In the genomic region with DNA sequence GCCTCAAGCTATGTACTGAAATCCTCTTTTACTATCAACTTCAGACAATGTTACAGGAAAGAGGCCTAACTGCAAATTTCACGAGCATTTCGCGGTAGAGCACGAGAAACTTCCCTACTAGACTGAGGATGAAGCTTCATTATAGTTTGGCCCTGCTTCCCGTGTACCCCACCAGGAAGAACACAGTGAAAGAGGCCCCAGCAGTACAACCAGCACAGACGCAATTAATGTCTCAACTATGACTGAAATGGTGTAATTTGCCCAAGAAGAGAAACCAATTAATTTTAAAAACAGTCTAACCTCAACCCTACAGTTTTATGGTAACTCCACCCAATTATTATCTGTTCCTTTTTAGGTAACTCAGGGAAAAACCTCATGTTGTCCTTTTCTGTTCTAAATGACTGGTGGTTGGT, we compare ENCODE assay signal across 12 cellular contexts. TPM values are rescaled to one million over a fixed set of nuclear protein-coding genes. Genes with fewer than 3 reads are reported as not detected.
DNase-seq lines count a peak whose midpoint lies in the region; TF ChIP-seq lines count a peak whose summit lies in the region.
"Had no signal": no experiment of that assay in that cellular context is flagged by ENCODE, and none has a peak within 500 bp of the region (broad histone marks: within the 10 kb centered on the region; RNA-seq: fewer than 3 reads in every experiment).

No MANE protein-coding gene starts in this region.

- peak overlapping the region; percentile 54 to 59 for H3K4me3 Mint-ChIP-seq in CD14-positive monocyte
- H3K4me3 Mint-ChIP-seq in activated CD4-positive, alpha-beta memory T cell treated with anti-CD3 and anti-CD28 coated beads for 36 hours, result peak overlapping the region; percentile 31
- no peak overlapping the region for H3K4me3 Mint-ChIP-seq in mesothelial cell of epicardium

- H3K4me3 ChIP-seq in HL-60 (replicated peaks; ENCODE audit: insufficient read depth, low read length), result no peak overlapping the region
- H3K4me3 ChIP-seq: hepatocyte had no signal

- POLR2A ChIA-PET in activated CD4-positive, alpha-beta memory T cell treated with anti-CD3 and anti-CD28 coated beads for 36 hours (lab: Charles Lee), result interaction anchor here (0.7 to 1.8 kb wide), 4 partner anchors 12 to 42 kb away, joined by 3 to 9 read pairs (median 4); partner anchors contain the start of gene CHSY1
- POLR2A ChIA-PET in HEK293T (lab: Yijun Ruan, JAX), result interaction anchor here (1.2 kb wide), 1 partner anchor 12 kb away, joined by 3 read pairs; no protein-coding TSS in a partner anchor

- H3K36me3 Mint-ChIP-seq in CD14-positive monocyte, result peaks cover 10 to 23% of the 10 kb centered on the region in 2 donors
- peaks cover 20% of the 10 kb centered on the region for H3K36me3 Mint-ChIP-seq in activated CD4-positive, alpha-beta memory T cell treated with anti-CD3 and anti-CD28 coated beads for 36 hours
- H3K36me3 Mint-ChIP-seq in mesothelial cell of epicardium, result peaks cover 18% of the 10 kb centered on the region

- intact Hi-C loops in CD14-positive monocyte (cut with micrococcal nuclease), result loop anchor here (5.0 kb wide), 2 partner anchors 37 to 47 kb away; no protein-coding TSS in a partner anchor
- intact Hi-C loops in activated CD4-positive, alpha-beta memory T cell treated with anti-CD3 and anti-CD28 coated beads for 36 hours (cut with micrococcal nuclease), result no loop called here

- no peak for DNase-seq in CD14-positive monocyte (ENCODE audit: low spot score)
- DNase-seq in HL-60 (ENCODE audit: low read depth in 1 of 2, low spot score in 1 of 2), result peak; percentile 75 to 84
- no peak for DNase-seq in activated CD4-positive, alpha-beta memory T cell treated with anti-CD3 and anti-CD28 coated beads for 36 hours
- DNase-seq in mesothelial cell of epicardium (ENCODE audit: low spot score in 2 of 2, unreplicated experiment in 2 of 2), result no peak
- DNase-seq in DMS53 treated with DMSO at 0.1 percent for 48 hours (lab: John Stamatoyannopoulos, UW; ENCODE audit: unreplicated experiment), result no peak
- DNase-seq in HEK293T (ENCODE audit: extremely low spot score), result no peak
- no peak for DNase-seq in NCI-H1694 treated with DMSO at 0.1 percent for 48 hours (lab: John Stamatoyannopoulos, UW)
- no peak for DNase-seq in NCI-H82 (lab: John Stamatoyannopoulos, UW)
- DNase-seq: activated effector memory CD4-positive, alpha-beta T cell treated with anti-CD3 and anti-CD28 coated beads, Interleukin-2, amount 50 U/mL, for 16 hours; stimulated activated CD4-positive, alpha-beta T cell treated with anti-CD3 and anti-CD28 coated beads, Interleukin-2, amount 100 ng/mL, for 24 hours had no signal

- no peaks in the 10 kb centered on the region for H3K9me3 Mint-ChIP-seq in CD14-positive monocyte
- H3K9me3 Mint-ChIP-seq in activated CD4-positive, alpha-beta memory T cell treated with anti-CD3 and anti-CD28 coated beads for 36 hours, result no peaks in the 10 kb centered on the region
- H3K9me3 Mint-ChIP-seq in mesothelial cell of epicardium, result no peaks in the 10 kb centered on the region

- H3K4me1 Mint-ChIP-seq in CD14-positive monocyte (peaks cover 96% of the 10 kb centered on the region), mesothelial cell of epicardium (peaks cover 40% of the 10 kb centered on the region)
- peaks cover 62% of the 10 kb centered on the region for H3K4me1 Mint-ChIP-seq in activated CD4-positive, alpha-beta memory T cell treated with anti-CD3 and anti-CD28 coated beads for 36 hours (ENCODE audit: low read depth)

- CTCF ChIA-PET in activated CD4-positive, alpha-beta memory T cell treated with anti-CD3 and anti-CD28 coated beads for 36 hours (lab: Charles Lee), result interaction anchor here (0.7 to 2.4 kb wide), 7 partner anchors 9 to 233 kb away, joined by 3 to 9 read pairs (median 4); no protein-coding TSS in a partner anchor
- CTCF ChIA-PET in HEK293T (lab: Yijun Ruan, JAX), result interaction anchor here (0.5 to 1.0 kb wide), 2 partner anchors 232 to 250 kb away, joined by 3 to 4 read pairs; no protein-coding TSS in a partner anchor

- TF ChIP-seq CTCF in CD14-positive monocyte (IDR thresholded peaks at IDR 0.05) (no peak), HL-60 (IDR thresholded peaks at IDR 0.05; ENCODE audit: insufficient read depth, low read length) (no peak), mesothelial cell of epicardium (IDR thresholded peaks at IDR 0.05; ENCODE audit: unreplicated experiment) (no peak)

- H3K27ac ChIP-seq in HL-60 (replicated peaks), result peak overlapping the region; percentile 83
- H3K27ac ChIP-seq: C4-2B, hepatocyte had no signal

- no peaks in the 10 kb centered on the region for H3K27me3 ChIP-seq in HL-60 (ENCODE audit: insufficient read depth, poor library complexity, severe bottlenecking)
- H3K27me3 ChIP-seq: hepatocyte had no signal

- H3K27me3 Mint-ChIP-seq in CD14-positive monocyte (ENCODE audit: low read depth in 3 of 3) (peaks cover 0 to 2% (median 0%) of the 10 kb centered on the region in 3 donors), mesothelial cell of epicardium (ENCODE audit: low read depth) (no peaks in the 10 kb centered on the region)
- no peaks in the 10 kb centered on the region for H3K27me3 Mint-ChIP-seq in activated CD4-positive, alpha-beta memory T cell treated with anti-CD3 and anti-CD28 coated beads for 36 hours

- peak overlapping the region; percentile 87 to 96 (median 92) for H3K27ac Mint-ChIP-seq in CD14-positive monocyte
- H3K27ac Mint-ChIP-seq in activated CD4-positive, alpha-beta memory T cell treated with anti-CD3 and anti-CD28 coated beads for 36 hours, result peak overlapping the region; percentile 75
- peak overlapping the region; percentile 62 for H3K27ac Mint-ChIP-seq in mesothelial cell of epicardium

TF ChIP-seq in HEK293T, 16 proteins besides CTCF, POLR2A, EP300 and RAD21:
- no peak for TF ChIP-seq FOXK2 (IDR thresholded peaks at IDR 0.05)
- TF ChIP-seq HDGF (IDR thresholded peaks at IDR 0.05; ENCODE audit: borderline replicate concordance), result no peak
- TF ChIP-seq ARNT (IDR thresholded peaks at IDR 0.05), result no peak
- no peak for TF ChIP-seq L3MBTL2 (conservative IDR thresholded peaks at IDR 0.05)
- no peak for TF ChIP-seq ELF4 (IDR thresholded peaks at IDR 0.05)
- no peak for TF ChIP-seq SUZ12 (IDR thresholded peaks at IDR 0.05)

RNA-seq across cellular contexts. Expression of gene CHSY1, which starts 12.1 kb away (rescaled TPM):
- 1 to 10 TPM; 2.7 to 3.0 TPM for polyA plus RNA-seq in CD14-positive monocyte
- total RNA-seq in activated CD4-positive, alpha-beta memory T cell treated with anti-CD3 and anti-CD28 coated beads for 36 hours, result 10 to 100 TPM; 34.8 to 36.3 TPM
- 65.1 to 71.6 TPM (median 69.3 TPM) in 3 replicates for total RNA-seq in mesothelial cell of epicardium

RNA-seq across cellular contexts. Expression of gene SELENOS, which starts 37.6 kb away (rescaled TPM):
- polyA plus RNA-seq in CD14-positive monocyte, result 10 to 100 TPM; 51.6 to 70.2 TPM
- 10 to 100 TPM; 30.9 to 31.7 TPM for total RNA-seq in activated CD4-positive, alpha-beta memory T cell treated with anti-CD3 and anti-CD28 coated beads for 36 hours
- 38.1 to 45.2 TPM (median 44.7 TPM) in 3 replicates for total RNA-seq in mesothelial cell of epicardium

RNA-seq across cellular contexts. Expression of gene SNRPA1, which starts 55.3 kb away (rescaled TPM):
- polyA plus RNA-seq in CD14-positive monocyte, result 10 to 100 TPM; 23.8 to 35.4 TPM
- total RNA-seq in activated CD4-positive, alpha-beta memory T cell treated with anti-CD3 and anti-CD28 coated beads for 36 hours, result 100 to 1,000 TPM; 167 to 173 TPM
- total RNA-seq in mesothelial cell of epicardium, result 82.2 to 86.2 TPM (median 82.8 TPM) in 3 replicates

Comparison
In these comparisons a context has a peak if more than half of its experiments do, and no peak if none do; other contexts are left out.
1. DNase-seq: peak in HL-60 (2 of 2); none in CD14-positive monocyte (single experiment), activated CD4-positive, alpha-beta memory T cell treated with anti-CD3 and anti-CD28 coated beads for 36 hours (single experiment), mesothelial cell of epicardium (0 of 2), DMS53 treated with DMSO at 0.1 percent for 48 hours (single experiment), HEK293T (single experiment), NCI-H1694 treated with DMSO at 0.1 percent for 48 hours (single experiment) and NCI-H82 (single experiment).
2. Peak in every context shown above with its lines, with median percentiles within 50 percentile points of each other: H3K27ac Mint-ChIP-seq.